In the genomic region with DNA sequence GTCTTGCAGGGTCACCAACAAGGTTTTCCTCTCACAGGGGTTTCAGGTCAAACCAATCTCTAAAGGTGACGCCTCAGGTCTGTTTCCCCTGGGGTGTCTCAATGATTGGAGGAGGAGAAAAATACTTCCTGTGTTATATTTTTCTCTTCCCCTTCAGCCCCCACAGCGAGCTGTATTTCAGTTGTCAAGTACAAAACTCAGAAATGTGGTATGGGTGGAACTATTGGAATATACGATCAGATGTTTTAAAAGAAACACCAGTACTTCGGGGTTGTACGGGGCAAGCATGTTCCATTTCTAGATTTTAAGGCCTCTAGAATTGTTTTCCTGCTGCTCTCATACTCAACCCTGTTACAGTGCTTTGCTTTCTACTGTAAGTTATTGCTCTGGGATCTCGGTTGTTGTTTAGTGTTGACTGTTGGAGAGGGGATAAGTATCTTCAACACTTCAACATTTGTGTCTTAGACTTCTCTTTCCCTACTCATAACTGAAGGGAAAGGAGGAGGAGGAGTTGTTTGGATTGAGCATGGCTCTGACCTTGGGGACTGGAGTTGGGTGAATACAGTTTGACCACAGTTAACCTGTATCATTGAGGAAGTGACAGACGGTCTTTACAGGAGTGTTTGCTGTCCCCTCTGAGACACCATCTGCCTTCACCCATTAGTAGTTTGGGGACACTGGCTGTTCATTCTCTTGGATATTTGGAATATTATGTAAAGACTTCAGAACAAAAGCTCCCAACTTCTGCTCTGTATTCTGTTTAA, we compare ENCODE assay signal across 8 cellular contexts. TPM values are rescaled to one million over a fixed set of nuclear protein-coding genes. Genes with fewer than 3 reads are reported as not detected.
DNase-seq lines count a peak whose midpoint lies in the region; ATAC-seq and TF ChIP-seq lines count a peak whose summit lies in the region.

No MANE protein-coding gene starts in this region.

- no peaks in the 10 kb centered on the region for H3K9me3 ChIP-seq in CD8-positive, alpha-beta memory T cell (ENCODE audit: low read length)
- no peaks in the 10 kb centered on the region for H3K9me3 ChIP-seq in WERI-Rb-1 (ENCODE audit: severe bottlenecking)

- H3K36me3 Mint-ChIP-seq in CD8-positive, alpha-beta memory T cell = peaks cover 0 to 28% (median 2%) of the 10 kb centered on the region in 3 donors
- peaks cover 3% of the 10 kb centered on the region; the same call in 1 of the 3 replicates for H3K36me3 Mint-ChIP-seq in GM23338 (ENCODE audit: low read depth)
- no peaks in the 10 kb centered on the region for H3K36me3 Mint-ChIP-seq in glutamatergic neuron (ENCODE audit: unreplicated experiment)
- peaks cover 39% of the 10 kb centered on the region for H3K36me3 Mint-ChIP-seq in stimulated activated effector memory CD8-positive, alpha-beta T cell treated with anti-CD3 and anti-CD28 coated beads, Interleukin-12 subunit alpha, Interleukin-12 subunit beta, amount 100 ng/mL, for 72 hours

- peak overlapping the region; percentile 99 to 100 (median 100) for H3K4me3 Mint-ChIP-seq in CD8-positive, alpha-beta memory T cell
- peak overlapping the region; percentile 94 for H3K4me3 Mint-ChIP-seq in GM23338
- peak overlapping the region; percentile 99 for H3K4me3 Mint-ChIP-seq in glutamatergic neuron (ENCODE audit: unreplicated experiment)
- H3K4me3 Mint-ChIP-seq in stimulated activated effector memory CD8-positive, alpha-beta T cell treated with anti-CD3 and anti-CD28 coated beads, Interleukin-12 subunit alpha, Interleukin-12 subunit beta, amount 100 ng/mL, for 72 hours = peak overlapping the region; percentile 88

- H3K4me3 ChIP-seq in CD8-positive, alpha-beta memory T cell (ENCODE audit: low read length) = peak overlapping the region; percentile 83
- peak overlapping the region; percentile 78 for H3K4me3 ChIP-seq in GM23338
- H3K4me3 ChIP-seq in WERI-Rb-1 (ENCODE audit: low read depth, low read length) = peak overlapping the region; percentile 89

- H3K79me2 ChIP-seq in GM23338 (replicated peaks; ENCODE audit: insufficient read depth) = peaks cover 50% of the 10 kb centered on the region

- no peaks in the 10 kb centered on the region for H3K9me3 Mint-ChIP-seq in CD8-positive, alpha-beta memory T cell
- no peaks in the 10 kb centered on the region for H3K9me3 Mint-ChIP-seq in GM23338
- peaks cover 8% of the 10 kb centered on the region for H3K9me3 Mint-ChIP-seq in glutamatergic neuron (ENCODE audit: unreplicated experiment)
- no peaks in the 10 kb centered on the region for H3K9me3 Mint-ChIP-seq in stimulated activated effector memory CD8-positive, alpha-beta T cell treated with anti-CD3 and anti-CD28 coated beads, Interleukin-12 subunit alpha, Interleukin-12 subunit beta, amount 100 ng/mL, for 72 hours

- H4K20me1 ChIP-seq in GM23338 (replicated peaks; ENCODE audit: insufficient read depth) = peaks cover 40% of the 10 kb centered on the region

- ATAC-seq in GM23338 = no peak
- peak; percentile 29 for ATAC-seq in stimulated activated effector memory CD8-positive, alpha-beta T cell treated with anti-CD3 and anti-CD28 coated beads, Interleukin-12 subunit alpha, Interleukin-12 subunit beta, amount 100 ng/mL, for 72 hours

- peaks cover 0 to 3% of the 10 kb centered on the region in 2 donors for H3K27me3 Mint-ChIP-seq in CD8-positive, alpha-beta memory T cell
- H3K27me3 Mint-ChIP-seq in GM23338 (ENCODE audit: insufficient read depth, low read depth, poor library complexity) (peaks cover 39% of the 10 kb centered on the region), glutamatergic neuron (ENCODE audit: unreplicated experiment) (peaks cover 6% of the 10 kb centered on the region)

- no peak for TF ChIP-seq CTCF in GM23338 (conservative IDR thresholded peaks at IDR 0.05; ENCODE audit: low read depth in 2 of 2)
- TF ChIP-seq CTCF in WERI-Rb-1 (IDR thresholded peaks at IDR 0.05; ENCODE audit: low read depth, low read length) = no peak
- TF ChIP-seq CTCF in glutamatergic neuron (IDR thresholded peaks at IDR 0.05; ENCODE audit: partially characterized antibody, unreplicated experiment) = no peak

- H3K36me3 ChIP-seq in CD8-positive, alpha-beta memory T cell (ENCODE audit: insufficient read depth, low read length) = no peaks in the 10 kb centered on the region
- H3K36me3 ChIP-seq in GM23338 (ENCODE audit: insufficient read depth) = no peaks in the 10 kb centered on the region
- peaks cover 27% of the 10 kb centered on the region for H3K36me3 ChIP-seq in WERI-Rb-1

- POLR2A ChIA-PET in CD8-positive, alpha-beta memory T cell (lab: Charles Lee) = no interaction called here

- H3K4me2 ChIP-seq in GM23338 = peak overlapping the region; percentile 86

- H3K4me1 ChIP-seq in CD8-positive, alpha-beta memory T cell (ENCODE audit: insufficient read depth, low read length) = peaks cover 57% of the 10 kb centered on the region
- peaks cover 42% of the 10 kb centered on the region for H3K4me1 ChIP-seq in GM23338 (ENCODE audit: insufficient read depth)

- H3K27ac Mint-ChIP-seq in CD8-positive, alpha-beta memory T cell = peak overlapping the region; percentile 98 to 100 (median 100)
- H3K27ac Mint-ChIP-seq in GM23338 (peak overlapping the region; percentile 51; the same call in 1 of the 2 replicates), glutamatergic neuron (ENCODE audit: unreplicated experiment) (peak overlapping the region; percentile 97)
- peak overlapping the region; percentile 84 for H3K27ac Mint-ChIP-seq in stimulated activated effector memory CD8-positive, alpha-beta T cell treated with anti-CD3 and anti-CD28 coated beads, Interleukin-12 subunit alpha, Interleukin-12 subunit beta, amount 100 ng/mL, for 72 hours

- peak overlapping the region; percentile 85 for H3K27ac ChIP-seq in CD8-positive, alpha-beta memory T cell (ENCODE audit: low read depth, low read length)
- H3K27ac ChIP-seq in GM23338 (ENCODE audit: low read depth) = no peak overlapping the region
- peak overlapping the region; percentile 79 for H3K27ac ChIP-seq in WERI-Rb-1

- peaks cover 58 to 63% (median 61%) of the 10 kb centered on the region in 3 donors for H3K4me1 Mint-ChIP-seq in CD8-positive, alpha-beta memory T cell
- H3K4me1 Mint-ChIP-seq in GM23338 = peaks cover 52% of the 10 kb centered on the region
- H3K4me1 Mint-ChIP-seq in glutamatergic neuron (ENCODE audit: low read depth, unreplicated experiment) = peaks cover 37% of the 10 kb centered on the region
- H3K4me1 Mint-ChIP-seq in stimulated activated effector memory CD8-positive, alpha-beta T cell treated with anti-CD3 and anti-CD28 coated beads, Interleukin-12 subunit alpha, Interleukin-12 subunit beta, amount 100 ng/mL, for 72 hours = peaks cover 64% of the 10 kb centered on the region

- H3K9me2 ChIP-seq in GM23338 (ENCODE audit: insufficient read depth) = no peaks in the 10 kb centered on the region

- CTCF ChIA-PET in CD8-positive, alpha-beta memory T cell (lab: Charles Lee) = interaction anchor here (3.0 kb wide), 1 partner anchor 29 kb away, joined by 6 read pairs; no protein-coding TSS in a partner anchor

- DNase-seq in CD8-positive, alpha-beta memory T cell = peak; percentile 15 to 57 (median 49)
- no peak for DNase-seq in GM23338 (ENCODE audit: low spot score)
- peak; percentile 77 for DNase-seq in WERI-Rb-1
- no peak for DNase-seq in glutamatergic neuron
- DNase-seq in stimulated activated effector memory CD8-positive, alpha-beta T cell treated with anti-CD3 and anti-CD28 coated beads, Interleukin-12 subunit alpha, Interleukin-12 subunit beta, amount 100 ng/mL, for 72 hours (ENCODE audit: low spot score in 2 of 2) = no peak
- DNase-seq in NCI-H1092 treated with DMSO at 0.1 percent for 48 hours (lab: John Stamatoyannopoulos, UW) = no peak
- no peak for DNase-seq in RKO (ENCODE audit: low spot score)
- no peak for DNase-seq in SW480 (ENCODE audit: low spot score)

- H2AFZ ChIP-seq in GM23338 = peak overlapping the region; percentile 48; the same call in 1 of the 2 replicates

- no peaks in the 10 kb centered on the region for H3K27me3 ChIP-seq in CD8-positive, alpha-beta memory T cell (ENCODE audit: insufficient read depth, low read length, poor library complexity, severe bottlenecking)
- H3K27me3 ChIP-seq in GM23338 (ENCODE audit: insufficient read depth) (peaks cover 43% of the 10 kb centered on the region), WERI-Rb-1 (ENCODE audit: insufficient read depth, low read depth, severe bottlenecking) (no peaks in the 10 kb centered on the region)

- peaks cover 11% of the 10 kb centered on the region; the same call in 1 of the 2 replicates for H3F3A ChIP-seq in GM23338 (replicated peaks; ENCODE audit: low read depth)

TF ChIP-seq in GM23338, 12 proteins besides CTCF, POLR2A, EP300 and RAD21 (continues in another document):
- no peak for TF ChIP-seq ZNF114 (CRISPR knock-in tag; IDR thresholded peaks at IDR 0.05)
- TF ChIP-seq, protein P1, sequence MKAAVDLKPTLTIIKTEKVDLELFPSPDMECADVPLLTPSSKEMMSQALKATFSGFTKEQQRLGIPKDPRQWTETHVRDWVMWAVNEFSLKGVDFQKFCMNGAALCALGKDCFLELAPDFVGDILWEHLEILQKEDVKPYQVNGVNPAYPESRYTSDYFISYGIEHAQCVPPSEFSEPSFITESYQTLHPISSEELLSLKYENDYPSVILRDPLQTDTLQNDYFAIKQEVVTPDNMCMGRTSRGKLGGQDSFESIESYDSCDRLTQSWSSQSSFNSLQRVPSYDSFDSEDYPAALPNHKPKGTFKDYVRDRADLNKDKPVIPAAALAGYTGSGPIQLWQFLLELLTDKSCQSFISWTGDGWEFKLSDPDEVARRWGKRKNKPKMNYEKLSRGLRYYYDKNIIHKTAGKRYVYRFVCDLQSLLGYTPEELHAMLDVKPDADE (IDR thresholded peaks at IDR 0.05) = no peak
- TF ChIP-seq ZNF331 (CRISPR knock-in tag; IDR thresholded peaks at IDR 0.05; ENCODE audit: low read depth) = no peak

RNA-seq across cellular contexts. Expression of a gene that starts 2.0 kb away (rescaled TPM):
- 10 to 100 TPM; 78.4 to 79.1 TPM for total RNA-seq in CD8-positive, alpha-beta memory T cell
- 5.0 TPM for polyA plus RNA-seq in CD8-positive, alpha-beta memory T cell
- 30.4 and 32.1 TPM in 2 replicates for total RNA-seq in GM23338 (2014; rRNA removed; shearing (Covaris generic))
- 9.6 and 10.1 TPM in 2 replicates for polyA plus RNA-seq in GM23338 (2016; fragmentation: Nextera tagmentation; extraction: Ambion mirVana)
- total RNA-seq in glutamatergic neuron (ENCODE audit: unreplicated experiment) = 93.8 TPM

RNA-seq across cellular contexts. Expression of a gene that starts 51.3 kb away (rescaled TPM):
- 10 to 100 TPM; 11.0 to 11.7 TPM for total RNA-seq in CD8-positive, alpha-beta memory T cell
- polyA plus RNA-seq in CD8-positive, alpha-beta memory T cell = not detected
- 8.5 and 9.5 TPM in 2 replicates for total RNA-seq in GM23338 (2014; rRNA removed; shearing (Covaris generic))
- 1.8 and 2.9 TPM in 2 replicates for polyA plus RNA-seq in GM23338 (2016; fragmentation: Nextera tagmentation; extraction: Ambion mirVana)
- 1.3 TPM for total RNA-seq in glutamatergic neuron (ENCODE audit: unreplicated experiment)

Comparison
In these comparisons a context has a peak if more than half of its experiments do, and no peak if none do; other contexts are left out.
1. DNase-seq: peak in CD8-positive, alpha-beta memory T cell (5 of 5) and WERI-Rb-1 (single experiment); none in GM23338 (single experiment), glutamatergic neuron (single experiment), stimulated activated effector memory CD8-positive, alpha-beta T cell treated with anti-CD3 and anti-CD28 coated beads, Interleukin-12 subunit alpha, Interleukin-12 subunit beta, amount 100 ng/mL, for 72 hours (0 of 2), NCI-H1092 treated with DMSO at 0.1 percent for 48 hours (single experiment), RKO (single experiment) and SW480 (single experiment).
2. Peak in every context shown above with its lines, with median percentiles within 50 percentile points of each other: H3K4me3 ChIP-seq, H3K27ac Mint-ChIP-seq and H3K4me3 Mint-ChIP-seq.